Comparison of ENCODE assay signal across 29 cellular contexts in genomic region chr4:140748171-140748570, GRCh38. TPM values are rescaled to one million over a fixed set of nuclear protein-coding genes. Genes with fewer than 3 reads are reported as not detected.
"Had no signal": no experiment of that assay in that cellular context is flagged by ENCODE, and none has a peak within 500 bp of the region (broad histone marks: within the 10 kb centered on the region; RNA-seq: fewer than 3 reads in every experiment).

No MANE protein-coding gene starts in this region.

- H3K9me3 ChIP-seq: body of pancreas, esophagus squamous epithelium had no signal

- H3K4me3 ChIP-seq: body of pancreas, esophagus squamous epithelium had no signal

- H3K9me3 Mint-ChIP-seq: activated CD4-positive, alpha-beta T cell treated with anti-CD3 and anti-CD28 coated beads, Interleukin-2, amount 10 ng/mL, durations not matched to agents 24 days and 14 days; activated T-helper 1 cell treated with anti-CD3 and anti-CD28 coated beads, Interleukin-12 subunit alpha, Interleukin-12 subunit beta, Interleukin-2, Interleukin-4 antibody, amounts not matched to agents 30 ng/mL and 10 ng/mL and 1 ng/mL, durations not matched to agents 14 hours and 24 hours and 36 hours; activated T-helper 2 cell treated with anti-CD3 and anti-CD28 coated beads, Interferon-gamma antibody, Interleukin-2, Interleukin-4, amounts not matched to agents 10 μg/mL and 5 μg/mL and 100 μg/mL, durations not matched to agents 14 hours and 24 hours and 36 hours; T-helper 1 cell treated with Interleukin-12 subunit alpha and Interleukin-12 subunit beta and Interleukin-4 antibody, amounts not matched to agents 30 μg/mL and 1 μg/mL, for 36 hours had no signal

- ATAC-seq: activated CD4-positive, alpha-beta T cell treated with anti-CD3 and anti-CD28 coated beads for 36 hours; activated CD8-positive, alpha-beta memory T cell treated with anti-CD3 and anti-CD28 coated beads, Interleukin-2, amount 10 ng/mL, durations not matched to agents 7 days and 5 days; activated CD8-positive, alpha-beta T cell treated with anti-CD3 and anti-CD28 coated beads, Interleukin-2, amount 10 ng/mL, durations not matched to agents 7 days and 5 days; body of pancreas; T-cell had no signal

- DNase-seq: activated CD4-positive, alpha-beta memory T cell treated with anti-CD3 and anti-CD28 coated beads for 36 hours; activated CD4-positive, alpha-beta T cell treated with anti-CD3 and anti-CD28 coated beads for 36 hours; activated CD4-positive, alpha-beta T cell treated with anti-CD3 and anti-CD28 coated beads, Interleukin-2, amount 10 ng/mL, durations not matched to agents 24 days and 14 days; activated CD4-positive, CD25-positive, alpha-beta regulatory T cell; activated CD4-positive, CD25-positive, alpha-beta regulatory T cell treated with anti-CD3 and anti-CD28 coated beads, Interleukin-2, amount 50 U/mL, for 72 hours; activated CD8-positive, alpha-beta memory T cell treated with anti-CD3 and anti-CD28 coated beads, Interleukin-2, amount 10 ng/mL, durations not matched to agents 7 days and 5 days; activated CD8-positive, alpha-beta memory T cell treated with anti-CD3 and anti-CD28 coated beads, Interleukin-2, amount 50 U/mL, for 4 hours; activated CD8-positive, alpha-beta T cell treated with anti-CD3 and anti-CD28 coated beads, Interleukin-2, amount 10 ng/mL, durations not matched to agents 7 days and 5 days; activated effector memory CD4-positive, alpha-beta T cell treated with anti-CD3 and anti-CD28 coated beads, Interleukin-2, amount 50 U/mL, for 16 hours; activated naive CD4-positive, alpha-beta T cell treated with anti-CD3 and anti-CD28 coated beads for 36 hours; activated T-cell treated with anti-CD3 and anti-CD28 coated beads, Interleukin-2, amount 50 U/mL, for 1 hour; activated T-cell treated with anti-CD3 and anti-CD28 coated beads, Interleukin-2, amount 50 U/mL, for 48 hours; amniotic stem cell; anterior cingulate cortex; body of pancreas; caudate nucleus; effector CD8-positive, alpha-beta T cell; esophagus squamous epithelium; foreskin melanocyte; head of caudate nucleus; T-cell; T1000; WERI-Rb-1 had no signal

- H3K4me1 Mint-ChIP-seq: activated CD4-positive, alpha-beta T cell treated with anti-CD3 and anti-CD28 coated beads for 36 hours; activated CD4-positive, alpha-beta T cell treated with anti-CD3 and anti-CD28 coated beads, Interleukin-2, amount 10 ng/mL, durations not matched to agents 24 days and 14 days; activated CD8-positive, alpha-beta memory T cell treated with anti-CD3 and anti-CD28 coated beads, Interleukin-2, amount 10 ng/mL, durations not matched to agents 7 days and 5 days; T-cell had no signal

- H3K4me3 Mint-ChIP-seq: activated CD4-positive, alpha-beta memory T cell treated with anti-CD3 and anti-CD28 coated beads for 36 hours; activated CD4-positive, alpha-beta T cell treated with anti-CD3 and anti-CD28 coated beads for 36 hours; activated CD4-positive, alpha-beta T cell treated with anti-CD3 and anti-CD28 coated beads, Interleukin-2, amount 10 ng/mL, durations not matched to agents 24 days and 14 days; activated CD8-positive, alpha-beta memory T cell treated with anti-CD3 and anti-CD28 coated beads, Interleukin-2, amount 10 ng/mL, durations not matched to agents 7 days and 5 days; activated CD8-positive, alpha-beta T cell treated with anti-CD3 and anti-CD28 coated beads, Interleukin-2, amount 10 ng/mL, durations not matched to agents 7 days and 5 days; activated naive CD4-positive, alpha-beta T cell treated with anti-CD3 and anti-CD28 coated beads for 36 hours; activated naive CD8-positive, alpha-beta T cell; activated T-helper 1 cell treated with anti-CD3 and anti-CD28 coated beads, Interleukin-12 subunit alpha, Interleukin-12 subunit beta, Interleukin-2, Interleukin-4 antibody, amounts not matched to agents 30 ng/mL and 10 ng/mL and 1 ng/mL, durations not matched to agents 14 hours and 24 hours and 36 hours; T-cell; T-helper 1 cell treated with Interleukin-12 subunit alpha and Interleukin-12 subunit beta and Interleukin-4 antibody, amounts not matched to agents 30 μg/mL and 1 μg/mL, for 36 hours had no signal

- H3K27ac Mint-ChIP-seq: activated CD4-positive, alpha-beta memory T cell treated with anti-CD3 and anti-CD28 coated beads for 36 hours; activated CD4-positive, alpha-beta T cell treated with anti-CD3 and anti-CD28 coated beads for 36 hours; activated CD4-positive, alpha-beta T cell treated with anti-CD3 and anti-CD28 coated beads, Interleukin-2, amount 10 ng/mL, durations not matched to agents 24 days and 14 days; activated CD8-positive, alpha-beta memory T cell treated with anti-CD3 and anti-CD28 coated beads, Interleukin-2, amount 10 ng/mL, durations not matched to agents 7 days and 5 days; activated CD8-positive, alpha-beta T cell treated with anti-CD3 and anti-CD28 coated beads, Interleukin-2, amount 10 ng/mL, durations not matched to agents 7 days and 5 days; activated naive CD4-positive, alpha-beta T cell treated with anti-CD3 and anti-CD28 coated beads for 36 hours; activated naive CD8-positive, alpha-beta T cell; activated T-helper 1 cell treated with anti-CD3 and anti-CD28 coated beads, Interleukin-12 subunit alpha, Interleukin-12 subunit beta, Interleukin-2, Interleukin-4 antibody, amounts not matched to agents 30 ng/mL and 10 ng/mL and 1 ng/mL, durations not matched to agents 14 hours and 24 hours and 36 hours; activated T-helper 2 cell treated with anti-CD3 and anti-CD28 coated beads, Interferon-gamma antibody, Interleukin-2, Interleukin-4, amounts not matched to agents 10 μg/mL and 5 μg/mL and 100 μg/mL, durations not matched to agents 14 hours and 24 hours and 36 hours; T-cell; T-helper 1 cell treated with Interleukin-12 subunit alpha and Interleukin-12 subunit beta and Interleukin-4 antibody, amounts not matched to agents 30 μg/mL and 1 μg/mL, for 36 hours had no signal

- H3K36me3 ChIP-seq: esophagus squamous epithelium, WERI-Rb-1 had no signal

- H3K36me3 Mint-ChIP-seq: activated CD4-positive, alpha-beta memory T cell treated with anti-CD3 and anti-CD28 coated beads for 36 hours; activated CD8-positive, alpha-beta memory T cell treated with anti-CD3 and anti-CD28 coated beads, Interleukin-2, amount 10 ng/mL, durations not matched to agents 7 days and 5 days; activated naive CD8-positive, alpha-beta T cell; T-cell had no signal

- H3K27ac ChIP-seq: body of pancreas, epithelial cell of prostate, esophagus squamous epithelium, WERI-Rb-1 had no signal

RNA-seq across cellular contexts. Expression of gene TBC1D9, which starts 8.0 kb away (rescaled TPM):
- total RNA-seq: activated CD4-positive, alpha-beta T cell treated with anti-CD3 and anti-CD28 coated beads, Interleukin-2, amount 10 ng/mL, durations not matched to agents 24 days and 14 days; activated CD8-positive, alpha-beta T cell treated with anti-CD3 and anti-CD28 coated beads, Interleukin-2, amount 10 ng/mL, durations not matched to agents 7 days and 5 days; activated T-helper 1 cell treated with anti-CD3 and anti-CD28 coated beads, Interleukin-12 subunit alpha, Interleukin-12 subunit beta, Interleukin-2, Interleukin-4 antibody, amounts not matched to agents 30 ng/mL and 10 ng/mL and 1 ng/mL, durations not matched to agents 14 hours and 24 hours and 36 hours; T-helper 2 cell treated with Interferon-gamma antibody and Interleukin-4, amounts not matched to agents 100 ng/mL and 5 ng/mL, for 36 hours had no signal
